Comparison of ENCODE assay signal across 16 cellular contexts in genomic region chr14:22025884-22026283, GRCh38.
DNase-seq lines count a peak whose midpoint lies in the region; ATAC-seq, FAIRE-seq and TF ChIP-seq lines count a peak whose summit lies in the region.
"Had no signal": no experiment of that assay in that cellular context is flagged by ENCODE, and none has a peak within 500 bp of the region (broad histone marks: within the 10 kb centered on the region; RNA-seq: fewer than 3 reads in every experiment).

No MANE protein-coding gene starts in this region.

- TF ChIP-seq CTCF in bronchial epithelial cell (IDR thresholded peaks at IDR 0.05; ENCODE audit: insufficient read depth, low read length, severe bottlenecking) (no peak), GM23338 (conservative IDR thresholded peaks at IDR 0.05; ENCODE audit: low read depth in 2 of 2) (no peak), spleen (IDR thresholded peaks at IDR 0.05 in 8 of 11, conservative IDR thresholded peaks at IDR 0.05 in 3 of 11) (no peak)

- no peaks in the 10 kb centered on the region for H4K20me1 ChIP-seq in GM23338 (replicated peaks; ENCODE audit: insufficient read depth)
- H4K20me1 ChIP-seq: BLaER1 treated with 17β-estradiol and CSF1 and Interleukin-3, amounts not matched to agents 10 nM and 100 nM had no signal

- ATAC-seq in activated naive CD8-positive, alpha-beta T cell treated with anti-CD3 and anti-CD28 coated beads, Interleukin-2, amount 10 ng/mL, durations not matched to agents 7 days and 5 days (ENCODE audit: low read depth): no peak
- ATAC-seq in activated naive CD8-positive, alpha-beta T cell treated with anti-CD3 and anti-CD28 coated beads, Interleukin-2, amount 50 U/mL, for 24 hours: no peak
- ATAC-seq in GM23338: no peak

- DNase-seq in activated naive CD8-positive, alpha-beta T cell treated with anti-CD3 and anti-CD28 coated beads, Interleukin-2, amount 10 ng/mL, durations not matched to agents 7 days and 5 days: no peak
- no peak for DNase-seq in activated naive CD8-positive, alpha-beta T cell treated with anti-CD3 and anti-CD28 coated beads, Interleukin-2, amount 50 U/mL, for 24 hours
- no peak for DNase-seq in bronchial epithelial cell (ENCODE audit: low read depth)
- no peak for DNase-seq in GM23338 (ENCODE audit: low spot score)
- DNase-seq in spleen: no peak
- no peak for DNase-seq in COLO829 (ENCODE audit: low spot score)
- DNase-seq: ACHN, DMS79, EL had no signal

- H3K27me3 ChIP-seq in bronchial epithelial cell (ENCODE audit: control insufficient read depth, insufficient read depth, low read length) (peaks cover 6% of the 10 kb centered on the region), GM23338 (ENCODE audit: insufficient read depth) (no peaks in the 10 kb centered on the region), spleen (replicated peaks in 1 of 7) (peaks cover 0 to 8% (median 0%) of the 10 kb centered on the region in 7 donors)

- no peak for TF ChIP-seq POLR2A in spleen (IDR thresholded peaks at IDR 0.05)

- H3K27ac ChIP-seq in KOPT-K1 (ENCODE audit: low read depth, low read length, poor library complexity, severe bottlenecking) (peak overlapping the region; percentile 35), GM23338 (ENCODE audit: low read depth) (no peak overlapping the region), spleen (no peak overlapping the region)
- H3K27ac ChIP-seq: BLaER1 treated with 17β-estradiol and CSF1 and Interleukin-3, amounts not matched to agents 10 nM and 100 nM; HL-60 had no signal

- H3K36me3 ChIP-seq in KOPT-K1 (ENCODE audit: insufficient read depth, low read length) (no peaks in the 10 kb centered on the region), bronchial epithelial cell (ENCODE audit: control insufficient read depth, insufficient read depth, low read length) (no peaks in the 10 kb centered on the region), GM23338 (ENCODE audit: insufficient read depth) (no peaks in the 10 kb centered on the region), spleen (no peaks in the 10 kb centered on the region)
- H3K36me3 ChIP-seq: BLaER1 treated with 17β-estradiol and CSF1 and Interleukin-3, amounts not matched to agents 10 nM and 100 nM had no signal

- WGBS in spleen, 5 donors: 67 to 92% (median 76%) methylated on average over 1 of the region's 1 CpG

- peak overlapping the region; percentile 67 for H3K27ac Mint-ChIP-seq in activated naive CD8-positive, alpha-beta T cell treated with anti-CD3 and anti-CD28 coated beads, Interleukin-2, amount 10 ng/mL, durations not matched to agents 7 days and 5 days
- no peak overlapping the region for H3K27ac Mint-ChIP-seq in activated naive CD8-positive, alpha-beta T cell treated with anti-CD3 and anti-CD28 coated beads, Interleukin-2, amount 50 U/mL, for 24 hours
- H3K27ac Mint-ChIP-seq in GM23338: no peak overlapping the region

- peaks cover 5% of the 10 kb centered on the region for H3K27me3 Mint-ChIP-seq in activated naive CD8-positive, alpha-beta T cell treated with anti-CD3 and anti-CD28 coated beads, Interleukin-2, amount 10 ng/mL, durations not matched to agents 7 days and 5 days
- no peaks in the 10 kb centered on the region for H3K27me3 Mint-ChIP-seq in activated naive CD8-positive, alpha-beta T cell treated with anti-CD3 and anti-CD28 coated beads, Interleukin-2, amount 50 U/mL, for 24 hours
- peaks cover 2% of the 10 kb centered on the region for H3K27me3 Mint-ChIP-seq in GM23338 (ENCODE audit: insufficient read depth, low read depth, poor library complexity)

- H3K4me1 ChIP-seq in GM23338 (ENCODE audit: insufficient read depth) (no peaks in the 10 kb centered on the region), spleen (no peaks in the 10 kb centered on the region)
- H3K4me1 ChIP-seq: BLaER1 treated with 17β-estradiol and CSF1 and Interleukin-3, amounts not matched to agents 10 nM and 100 nM had no signal

- H3K9me2 ChIP-seq in GM23338 (ENCODE audit: insufficient read depth): no peaks in the 10 kb centered on the region

- FAIRE-seq in bronchial epithelial cell (lab: Jason Lieb, UNC): peak; percentile 28
- FAIRE-seq: G401.6, GM12891, H54 had no signal

- no peaks in the 10 kb centered on the region for H3K79me2 ChIP-seq in GM23338 (replicated peaks; ENCODE audit: insufficient read depth)

- H3K4me2 ChIP-seq in GM23338: no peak overlapping the region
- H3K4me2 ChIP-seq: BLaER1 treated with 17β-estradiol and CSF1 and Interleukin-3, amounts not matched to agents 10 nM and 100 nM had no signal

- intact Hi-C loops in spleen (cut with DNase I; ENCODE audit: low total_unique reads): no loop called here

- peaks cover 2% of the 10 kb centered on the region for H3K36me3 Mint-ChIP-seq in activated naive CD8-positive, alpha-beta T cell treated with anti-CD3 and anti-CD28 coated beads, Interleukin-2, amount 10 ng/mL, durations not matched to agents 7 days and 5 days
- H3K36me3 Mint-ChIP-seq in activated naive CD8-positive, alpha-beta T cell treated with anti-CD3 and anti-CD28 coated beads, Interleukin-2, amount 50 U/mL, for 24 hours (ENCODE audit: low read depth): no peaks in the 10 kb centered on the region
- H3K36me3 Mint-ChIP-seq in GM23338 (ENCODE audit: low read depth): no peaks in the 10 kb centered on the region
- H3K36me3 Mint-ChIP-seq: CD4-positive, CD25-positive, alpha-beta regulatory T cell had no signal

- H3K9me3 ChIP-seq in KOPT-K1 (ENCODE audit: insufficient read depth, low read length, poor library complexity, severe bottlenecking) (no peaks in the 10 kb centered on the region), spleen (no peaks in the 10 kb centered on the region)
- H3K9me3 ChIP-seq: BLaER1 treated with 17β-estradiol and CSF1 and Interleukin-3, amounts not matched to agents 10 nM and 100 nM had no signal

- H3K4me3 ChIP-seq in bronchial epithelial cell (ENCODE audit: low read depth, low read length) (no peak overlapping the region), GM23338 (no peak overlapping the region), spleen (no peak overlapping the region)
- H3K4me3 ChIP-seq: BLaER1 treated with 17β-estradiol and CSF1 and Interleukin-3, amounts not matched to agents 10 nM and 100 nM had no signal

- H3K4me3 Mint-ChIP-seq in activated naive CD8-positive, alpha-beta T cell treated with anti-CD3 and anti-CD28 coated beads, Interleukin-2, amount 10 ng/mL, durations not matched to agents 7 days and 5 days: no peak overlapping the region
- H3K4me3 Mint-ChIP-seq in activated naive CD8-positive, alpha-beta T cell treated with anti-CD3 and anti-CD28 coated beads, Interleukin-2, amount 50 U/mL, for 24 hours: no peak overlapping the region
- no peak overlapping the region for H3K4me3 Mint-ChIP-seq in GM23338
- H3K4me3 Mint-ChIP-seq: CD4-positive, CD25-positive, alpha-beta regulatory T cell had no signal

- no peaks in the 10 kb centered on the region for H3K9me3 Mint-ChIP-seq in activated naive CD8-positive, alpha-beta T cell treated with anti-CD3 and anti-CD28 coated beads, Interleukin-2, amount 10 ng/mL, durations not matched to agents 7 days and 5 days
- no peaks in the 10 kb centered on the region for H3K9me3 Mint-ChIP-seq in activated naive CD8-positive, alpha-beta T cell treated with anti-CD3 and anti-CD28 coated beads, Interleukin-2, amount 50 U/mL, for 24 hours
- H3K9me3 Mint-ChIP-seq in GM23338: no peaks in the 10 kb centered on the region
- H3K9me3 Mint-ChIP-seq: CD4-positive, CD25-positive, alpha-beta regulatory T cell had no signal

- POLR2A ChIA-PET in activated naive CD8-positive, alpha-beta T cell treated with anti-CD3 and anti-CD28 coated beads, Interleukin-2, amount 10 ng/mL, durations not matched to agents 7 days and 5 days (lab: Charles Lee): interaction anchor here (0.9 kb wide), 1 partner anchor 23 kb away, joined by 4 read pairs; no protein-coding TSS in a partner anchor

- H2AFZ ChIP-seq in GM23338: no peak overlapping the region

- peaks cover 7% of the 10 kb centered on the region for H3K4me1 Mint-ChIP-seq in activated naive CD8-positive, alpha-beta T cell treated with anti-CD3 and anti-CD28 coated beads, Interleukin-2, amount 10 ng/mL, durations not matched to agents 7 days and 5 days
- H3K4me1 Mint-ChIP-seq in activated naive CD8-positive, alpha-beta T cell treated with anti-CD3 and anti-CD28 coated beads, Interleukin-2, amount 50 U/mL, for 24 hours: peaks cover 2% of the 10 kb centered on the region
- 0 out of 3 replicates have a peak, but pooled peaks cover 2% of the 10 kb centered on the region for H3K4me1 Mint-ChIP-seq in GM23338

- H3F3A ChIP-seq in GM23338 (replicated peaks; ENCODE audit: low read depth): no peaks in the 10 kb centered on the region

TF ChIP-seq in GM23338, 12 proteins besides CTCF, POLR2A, EP300 and RAD21 (continues in another document):
- no peak for TF ChIP-seq ZNF114 (CRISPR knock-in tag; IDR thresholded peaks at IDR 0.05)
- no peak for TF ChIP-seq ETS1 (IDR thresholded peaks at IDR 0.05)
- TF ChIP-seq STAT1 (IDR thresholded peaks at IDR 0.05; ENCODE audit: unreplicated experiment): no peak
